In genomic region chr6:35139924-35140524, GRCh38 we compare ENCODE assay signal across 8 cellular contexts. TPM values are rescaled to one million over a fixed set of nuclear protein-coding genes. Genes with fewer than 3 reads are reported as not detected.
A peak's percentile ranks its signal among the peaks of the same experiment; 100 is the strongest.
DNase-seq lines count a peak whose midpoint lies in the region; ATAC-seq and TF ChIP-seq lines count a peak whose summit lies in the region.

No MANE protein-coding gene starts in this region.

- H3K4me1 Mint-ChIP-seq in brain (peaks cover 20% of the 10 kb centered on the region), immature natural killer cell (peaks cover 11% of the 10 kb centered on the region in 2 donors)

- H3K4me3 Mint-ChIP-seq in brain (no peak overlapping the region), immature natural killer cell (peak overlapping the region; percentile 2 to 86 (median 64))

- peak; percentile 9 for DNase-seq in NK-92 treated with Interleukin-12 subunit alpha and Interleukin-12 subunit beta, amount 100 ng/mL, for 24 hours (lab: John Stamatoyannopoulos, UW)
- no peak for DNase-seq in NK-92 (lab: John Stamatoyannopoulos, UW; ENCODE audit: unreplicated experiment)
- DNase-seq in NCI-H1417 (lab: John Stamatoyannopoulos, UW) = peak; percentile 42 to 79 (median 51)
- peak in 3 of 5 donors; percentile 24 to 65 (median 34) for DNase-seq in T-helper 1 cell
- DNase-seq in immature natural killer cell = peak; percentile 34 to 46 (median 41)
- peak in 3 of 4 experiments; percentile 15 to 21 (median 17) for DNase-seq in stimulated activated CD4-positive, alpha-beta T cell treated with anti-CD3 and anti-CD28 coated beads, Interleukin-1b, Interleukin-23, amount 100 ng/mL, for 24 hours (ENCODE audit: low read depth in 4 of 4, low spot score in 1 of 4)

- H3K27me3 Mint-ChIP-seq in brain (no peaks in the 10 kb centered on the region), immature natural killer cell (ENCODE audit: low read depth in 3 of 3) (peaks cover 2 to 14% (median 10%) of the 10 kb centered on the region in 3 donors)

- H3K27ac Mint-ChIP-seq in brain (peak overlapping the region in 4 of 5 experiments; percentile 22 to 87 (median 50)), immature natural killer cell (peak overlapping the region; percentile 5 to 77 (median 33))

- no peaks in the 10 kb centered on the region for H3K9me3 Mint-ChIP-seq in brain
- no peaks in the 10 kb centered on the region for H3K9me3 Mint-ChIP-seq in immature natural killer cell

- ATAC-seq in HG02981 (IDR thresholded peaks at IDR 0.05; ENCODE audit: unreplicated experiment) = no peak

- H3K36me3 Mint-ChIP-seq in brain = no peaks in the 10 kb centered on the region
- no peaks in the 10 kb centered on the region for H3K36me3 Mint-ChIP-seq in immature natural killer cell

- peak; percentile 95 to 97 for TF ChIP-seq CTCF in brain (conservative IDR thresholded peaks at IDR 0.05)

RNA-seq across cellular contexts. Expression of gene TCP11, which starts 1.1 kb away (rescaled TPM):
- 1.4 TPM for polyA plus RNA-seq in brain (ENCODE audit: insufficient read depth, low read depth, low replicate concordance)
- polyA plus RNA-seq in immature natural killer cell = not detected

Comparison
In these comparisons a context has a peak if more than half of its experiments do, and no peak if none do; other contexts are left out.
1. H3K4me3 Mint-ChIP-seq: peak in immature natural killer cell (5 of 5); none in brain (0 of 5).